30 cellular contexts compared by ENCODE assay signal in the genomic region with DNA sequence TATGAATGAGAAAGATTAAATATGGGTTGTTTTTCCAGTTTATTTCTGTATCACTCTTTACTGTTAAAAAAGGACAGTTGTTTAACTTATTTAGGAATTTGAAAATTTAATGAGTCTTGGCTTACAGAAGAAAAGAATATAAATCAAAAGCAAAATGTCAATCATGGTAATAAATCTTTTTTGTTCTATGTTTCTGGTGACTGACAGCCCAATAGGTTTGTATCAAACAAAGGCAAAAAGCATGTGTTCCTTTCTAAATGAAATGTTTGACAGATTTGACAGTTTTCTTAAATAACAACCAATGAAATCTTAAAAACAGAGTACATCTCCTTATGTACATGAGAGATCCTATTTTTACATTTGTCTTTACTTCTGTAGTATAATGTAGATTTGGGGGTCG.
"Had no signal": no experiment of that assay in that cellular context is flagged by ENCODE, and none has a peak within 500 bp of the region (broad histone marks: within the 10 kb centered on the region; RNA-seq: fewer than 3 reads in every experiment).

No MANE protein-coding gene starts in this region.

- H3K27me3 ChIP-seq: ascending aorta, brain microvascular endothelial cell, esophagus squamous epithelium had no signal

- FAIRE-seq: bronchial epithelial cell, colon, endometrium, endothelial cell of umbilical vein had no signal

- H3K36me3 ChIP-seq: ascending aorta, brain microvascular endothelial cell, esophagus squamous epithelium had no signal

- ATAC-seq: activated CD4-positive, alpha-beta T cell treated with anti-CD3 and anti-CD28 coated beads for 36 hours; activated naive CD4-positive, alpha-beta T cell treated with anti-CD3 and anti-CD28 coated beads, Interleukin-2, amount 50 U/mL, for 72 hours; activated T-cell treated with anti-CD3 and anti-CD28 coated beads, Interleukin-2, amount 50 U/mL, for 72 hours had no signal

- H3K9me3 ChIP-seq: ascending aorta, esophagus squamous epithelium had no signal

- H3K27ac ChIP-seq: ascending aorta, brain microvascular endothelial cell, epithelial cell of prostate, esophagus squamous epithelium had no signal

- H3K4me1 ChIP-seq: ascending aorta had no signal

- DNase-seq: activated CD4-positive, alpha-beta memory T cell treated with anti-CD3 and anti-CD28 coated beads, Interleukin-2, amount 10 ng/mL, durations not matched to agents 7 days and 5 days; activated CD4-positive, alpha-beta T cell treated with anti-CD3 and anti-CD28 coated beads for 36 hours; activated CD4-positive, alpha-beta T cell treated with anti-CD3 and anti-CD28 coated beads, Interleukin-2, amount 10 ng/mL, durations not matched to agents 24 days and 14 days; activated CD4-positive, alpha-beta T cell treated with anti-CD3 and anti-CD28 coated beads, Interleukin-2, amount 50 U/mL, for 4 hours; activated CD4-positive, CD25-positive, alpha-beta regulatory T cell; activated CD4-positive, CD25-positive, alpha-beta regulatory T cell treated with anti-CD3 and anti-CD28 coated beads, Interleukin-2, amount 50 U/mL, for 72 hours; activated CD8-positive, alpha-beta memory T cell treated with anti-CD3 and anti-CD28 coated beads, Interleukin-2, amount 50 U/mL, for 48 hours; activated gamma-delta T cell; activated naive CD4-positive, alpha-beta T cell; activated naive CD4-positive, alpha-beta T cell treated with anti-CD3 and anti-CD28 coated beads, Interleukin-2, amount 10 ng/mL, durations not matched to agents 7 days and 5 days; activated naive CD8-positive, alpha-beta T cell treated with anti-CD3 and anti-CD28 coated beads, Interleukin-2, amount 10 ng/mL, durations not matched to agents 7 days and 5 days; activated T-cell treated with anti-CD3 and anti-CD28 coated beads for 4 hours; activated T-cell treated with anti-CD3 and anti-CD28 coated beads, Interleukin-2, amount 50 U/mL, for 24 hours; activated T-cell treated with anti-CD3 and anti-CD28 coated beads, Interleukin-2, amount 50 U/mL, for 72 hours; brain microvascular endothelial cell; cortex of kidney; dermis blood vessel endothelial cell; effector CD8-positive, alpha-beta T cell; esophagus squamous epithelium; foreskin melanocyte; head of caudate nucleus; hippocampal formation; T-helper 2 cell had no signal

- H3K4me3 ChIP-seq: ascending aorta, esophagus squamous epithelium had no signal
